21 cellular contexts compared by ENCODE assay signal in genomic region chr12:115752151-115752550, GRCh38.
DNase-seq lines count a peak whose midpoint lies in the region; TF ChIP-seq lines count a peak whose summit lies in the region.
"Had no signal": no experiment of that assay in that cellular context is flagged by ENCODE, and none has a peak within 500 bp of the region (broad histone marks: within the 10 kb centered on the region; RNA-seq: fewer than 3 reads in every experiment).

No MANE protein-coding gene starts in this region.

- H4K5ac ChIP-seq in mesendoderm (ENCODE audit: low read length): no peak overlapping the region

- H3K4ac ChIP-seq in mesendoderm (ENCODE audit: low read depth, low read length): no peak overlapping the region

- no peak overlapping the region for H2BK120ac ChIP-seq in mesendoderm (ENCODE audit: low read depth, low read length)

- H3K36me3 ChIP-seq in prostate gland (no peaks in the 10 kb centered on the region), tibial artery (no peaks in the 10 kb centered on the region), mesendoderm (ENCODE audit: control insufficient read depth, insufficient read depth, low read length) (no peaks in the 10 kb centered on the region)
- H3K36me3 ChIP-seq: gastroesophageal sphincter had no signal

- H4K8ac ChIP-seq in mesendoderm (ENCODE audit: low read depth, low read length): no peak overlapping the region

- no peak for TF ChIP-seq POLR2A in prostate gland (IDR thresholded peaks at IDR 0.05)

- no peak overlapping the region for H3K18ac ChIP-seq in mesendoderm (ENCODE audit: low read length)

- H3K9me3 ChIP-seq in prostate gland (no peaks in the 10 kb centered on the region), tibial artery (no peaks in the 10 kb centered on the region)
- H3K9me3 ChIP-seq: body of pancreas, gastroesophageal sphincter, testis had no signal

- no peak overlapping the region for H3K23ac ChIP-seq in mesendoderm (ENCODE audit: low read length)

- no peak overlapping the region for H2BK5ac ChIP-seq in mesendoderm (ENCODE audit: low read length)

- H3K27me3 ChIP-seq in prostate gland (replicated peaks; ENCODE audit: insufficient read depth) (no peaks in the 10 kb centered on the region), tibial artery (peaks cover 0 to 6% of the 10 kb centered on the region in 2 donors), mesendoderm (ENCODE audit: insufficient read depth, low read length, poor library complexity) (no peaks in the 10 kb centered on the region)
- H3K27me3 ChIP-seq: body of pancreas, testis had no signal

- H2AK5ac ChIP-seq in mesendoderm (ENCODE audit: low read length): no peak overlapping the region

- H3K79me1 ChIP-seq in mesendoderm (ENCODE audit: low read length): no peaks in the 10 kb centered on the region

- WGBS in prostate gland: 30% methylated on average over 2 of the region's 2 CpGs
- WGBS in mesendoderm (ENCODE audit: extremely low coverage, insufficient coverage, low lambda C conversion rate): no CpG with 5 or more reads among the region's 2 CpGs

- peak overlapping the region; percentile 94 to 97 for H3K27ac ChIP-seq in prostate gland
- no peak overlapping the region for H3K27ac ChIP-seq in tibial artery
- no peak overlapping the region for H3K27ac ChIP-seq in mesendoderm (ENCODE audit: low read depth, low read length)
- H3K27ac ChIP-seq: body of pancreas, gastroesophageal sphincter, KMS-11, testis had no signal

- no peak overlapping the region for H3K9ac ChIP-seq in mesendoderm (ENCODE audit: low read length)
- H3K9ac ChIP-seq: KMS-11 had no signal

- no peak overlapping the region for H3K4me3 ChIP-seq in fibroblast of mammary gland (ENCODE audit: control insufficient read depth, low read depth, low read length)
- no peak overlapping the region for H3K4me3 ChIP-seq in prostate gland
- no peak overlapping the region for H3K4me3 ChIP-seq in tibial artery
- no peak overlapping the region for H3K4me3 ChIP-seq in mesendoderm (ENCODE audit: low read length)
- H3K4me3 ChIP-seq: body of pancreas, gastroesophageal sphincter, GM23338, testis had no signal

- no peak overlapping the region for H3K4me2 ChIP-seq in mesendoderm (ENCODE audit: low read length)
- H3K4me2 ChIP-seq: GM23338, KMS-11 had no signal

- no peaks in the 10 kb centered on the region for H3K79me2 ChIP-seq in mesendoderm (ENCODE audit: control insufficient read depth, insufficient read depth, low read length)

- intact Hi-C loops in prostate gland (cut with DNase I) (loop anchor here (5.0 to 10.0 kb wide), 2 partner anchors 585 to 757 kb away; no protein-coding TSS in a partner anchor), tibial artery (cut with DNase I; ENCODE audit: low total_unique reads) (loop anchor here (2.0 to 10.0 kb wide), 2 partner anchors 1089 to 1767 kb away; no protein-coding TSS in a partner anchor)

- no peak for TF ChIP-seq CTCF in fibroblast of mammary gland (conservative IDR thresholded peaks at IDR 0.05; ENCODE audit: control insufficient read depth, insufficient read depth, low read depth, low read length)
- no peak for TF ChIP-seq CTCF in prostate gland (IDR thresholded peaks at IDR 0.05)
- no peak for TF ChIP-seq CTCF in tibial artery (IDR thresholded peaks at IDR 0.05)

- DNase-seq in DMS79 (lab: John Stamatoyannopoulos, UW) (peak; percentile 38), RPMI7951 (ENCODE audit: low read depth) (peak; percentile 43), fibroblast of mammary gland (ENCODE audit: low read depth) (peak; percentile 61), prostate gland (ENCODE audit: low spot score) (peak; percentile 39), AML-193 (lab: John Stamatoyannopoulos, UW) (no peak), tibial artery (no peak), mesendoderm (no peak)
- no peak for DNase-seq in activated effector memory CD4-positive, alpha-beta T cell treated with anti-CD3 and anti-CD28 coated beads, Interleukin-2, amount 50 U/mL, for 16 hours
- DNase-seq: activated CD8-positive, alpha-beta T cell treated with anti-CD3 and anti-CD28 coated beads for 36 hours; activated naive CD4-positive, alpha-beta T cell treated with anti-CD3 and anti-CD28 coated beads, Interleukin-2, amount 10 ng/mL, durations not matched to agents 7 days and 5 days; activated T-cell treated with anti-CD3 and anti-CD28 coated beads, Interleukin-2, amount 50 U/mL, for 1 hour; body of pancreas; cortex of kidney; left colon; NCI-H1092; NCI-H2107; T-helper 17 cell; testis had no signal

- no peak overlapping the region for H3K56ac ChIP-seq in mesendoderm (ENCODE audit: low read length)

- H2BK15ac ChIP-seq in mesendoderm (replicated peaks; ENCODE audit: low read depth): no peak overlapping the region

- peaks cover 4% of the 10 kb centered on the region for H3K4me1 ChIP-seq in prostate gland (replicated peaks)
- no peaks in the 10 kb centered on the region for H3K4me1 ChIP-seq in tibial artery
- H3K4me1 ChIP-seq in mesendoderm (ENCODE audit: control insufficient read depth, low read depth, low read length): no peaks in the 10 kb centered on the region
- H3K4me1 ChIP-seq: body of pancreas, gastroesophageal sphincter, testis had no signal

Comparison
In these comparisons a context has a peak if more than half of its experiments do, and no peak if none do; other contexts are left out.
1. DNase-seq: peak in DMS79 (single experiment), RPMI7951 (single experiment), fibroblast of mammary gland (single experiment) and prostate gland (single experiment); none in activated effector memory CD4-positive, alpha-beta T cell treated with anti-CD3 and anti-CD28 coated beads, Interleukin-2, amount 50 U/mL, for 16 hours (single experiment), AML-193 (0 of 2), tibial artery (0 of 2) and mesendoderm (single experiment).
2. H3K27ac ChIP-seq: peak in prostate gland (2 of 2); none in tibial artery (0 of 2) and mesendoderm (single experiment).